In genomic region chrX:73400136-73400748, GRCh38 we compare ENCODE assay signal across 28 cellular contexts. TPM values are rescaled to one million over a fixed set of nuclear protein-coding genes. Genes with fewer than 3 reads are reported as not detected.
"Had no signal": no experiment of that assay in that cellular context is flagged by ENCODE, and none has a peak within 500 bp of the region (broad histone marks: within the 10 kb centered on the region; RNA-seq: fewer than 3 reads in every experiment).

No MANE protein-coding gene starts in this region.

- H3K4me1 Mint-ChIP-seq: activated naive CD4-positive, alpha-beta T cell treated with anti-CD3 and anti-CD28 coated beads, Interleukin-2, amount 10 ng/mL, durations not matched to agents 7 days and 5 days; immature natural killer cell; naive thymus-derived CD4-positive, alpha-beta T cell; stimulated activated naive CD8-positive, alpha-beta T cell treated with anti-CD3 and anti-CD28 coated beads, Interleukin-15, amount 100 ng/mL, for 72 hours had no signal

- H3K27ac Mint-ChIP-seq: activated naive CD4-positive, alpha-beta T cell treated with anti-CD3 and anti-CD28 coated beads, Interleukin-2, amount 10 ng/mL, durations not matched to agents 7 days and 5 days; immature natural killer cell; naive thymus-derived CD4-positive, alpha-beta T cell; neural progenitor cell; stimulated activated naive CD8-positive, alpha-beta T cell treated with anti-CD3 and anti-CD28 coated beads, Interleukin-15, amount 100 ng/mL, for 72 hours had no signal

- DNase-seq: activated CD4-positive, alpha-beta T cell treated with anti-CD3 and anti-CD28 coated beads, Interleukin-2, amount 50 U/mL, for 1 hour; activated CD4-positive, CD25-positive, alpha-beta regulatory T cell treated with anti-CD3 and anti-CD28 coated beads, Interleukin-2, amount 50 U/mL, for 72 hours; activated CD8-positive, alpha-beta memory T cell treated with anti-CD3 and anti-CD28 coated beads, Interleukin-2, amount 50 U/mL, for 48 hours; activated effector memory CD4-positive, alpha-beta T cell treated with Interleukin-2 at 50 U/mL for 16 hours; activated naive CD4-positive, alpha-beta T cell treated with anti-CD3 and anti-CD28 coated beads, Interleukin-2, amount 10 ng/mL, durations not matched to agents 7 days and 5 days; activated T-cell treated with anti-CD3 and anti-CD28 coated beads, Interleukin-2, amount 50 U/mL, for 48 hours; adrenal gland; erythroblast; head of caudate nucleus; immature natural killer cell; kidney glomerular epithelial cell; left ventricle myocardium superior; mesenchymal stem cell; naive thymus-derived CD4-positive, alpha-beta T cell; stimulated activated CD4-positive, alpha-beta T cell treated with anti-CD3 and anti-CD28 coated beads, Interleukin-4, amount 100 ng/mL, for 1 hour; stimulated activated naive CD8-positive, alpha-beta T cell treated with anti-CD3 and anti-CD28 coated beads, Interleukin-15, amount 100 ng/mL, for 72 hours; transverse colon; uterus had no signal

- H3K4me3 Mint-ChIP-seq: activated naive CD4-positive, alpha-beta T cell treated with anti-CD3 and anti-CD28 coated beads, Interleukin-2, amount 10 ng/mL, durations not matched to agents 7 days and 5 days; immature natural killer cell; naive thymus-derived CD4-positive, alpha-beta T cell; neural progenitor cell; stimulated activated naive CD8-positive, alpha-beta T cell treated with anti-CD3 and anti-CD28 coated beads, Interleukin-15, amount 100 ng/mL, for 72 hours had no signal

- H3K36me3 Mint-ChIP-seq: activated naive CD4-positive, alpha-beta T cell treated with anti-CD3 and anti-CD28 coated beads, Interleukin-2, amount 10 ng/mL, durations not matched to agents 7 days and 5 days; immature natural killer cell; naive thymus-derived CD4-positive, alpha-beta T cell; neural progenitor cell had no signal

- H3K27me3 ChIP-seq: neural progenitor cell, suprapubic skin, transverse colon, uterus had no signal

- H3K9me3 ChIP-seq: adrenal gland, breast epithelium, suprapubic skin, transverse colon, uterus had no signal

- ATAC-seq: left ventricle myocardium superior; naive thymus-derived CD4-positive, alpha-beta T cell; sciatic nerve; stimulated activated naive CD8-positive, alpha-beta T cell treated with anti-CD3 and anti-CD28 coated beads, Interleukin-15, amount 100 ng/mL, for 72 hours had no signal

- H3K36me3 ChIP-seq: adrenal gland, breast epithelium, neural progenitor cell, suprapubic skin, transverse colon, uterus had no signal

- H3K9me3 Mint-ChIP-seq: activated naive CD4-positive, alpha-beta T cell treated with anti-CD3 and anti-CD28 coated beads, Interleukin-2, amount 10 ng/mL, durations not matched to agents 7 days and 5 days; stimulated activated naive CD8-positive, alpha-beta T cell treated with anti-CD3 and anti-CD28 coated beads, Interleukin-15, amount 100 ng/mL, for 72 hours had no signal

- H3K27me3 Mint-ChIP-seq: activated naive CD4-positive, alpha-beta T cell treated with anti-CD3 and anti-CD28 coated beads, Interleukin-2, amount 10 ng/mL, durations not matched to agents 7 days and 5 days; stimulated activated naive CD8-positive, alpha-beta T cell treated with anti-CD3 and anti-CD28 coated beads, Interleukin-15, amount 100 ng/mL, for 72 hours had no signal

- H3K4me3 ChIP-seq: adrenal gland, breast epithelium, coronary artery, neural progenitor cell, smooth muscle cell, suprapubic skin, transverse colon, uterus had no signal

- H3K4me1 ChIP-seq: adrenal gland, breast epithelium, suprapubic skin, transverse colon, uterus had no signal

- H3K27ac ChIP-seq: adrenal gland, breast epithelium, coronary artery, neural progenitor cell, suprapubic skin, transverse colon, uterus had no signal

RNA-seq across cellular contexts. Expression of gene CDX4, which starts 46.6 kb away (rescaled TPM):
- total RNA-seq: adrenal gland; astrocyte; breast epithelium; frontal cortex; left ventricle myocardium superior; mucosa of gallbladder; naive thymus-derived CD4-positive, alpha-beta T cell; osteocyte; sciatic nerve; smooth muscle cell; transverse colon; uterus had no signal
- polyA plus RNA-seq: adrenal gland; immature natural killer cell; naive thymus-derived CD4-positive, alpha-beta T cell; smooth muscle cell had no signal
